Comparison of ENCODE assay signal across 18 cellular contexts in genomic region chr19:9842834-9843625, GRCh38. TPM values are rescaled to one million over a fixed set of nuclear protein-coding genes. Genes with fewer than 3 reads are reported as not detected.
DNase-seq lines count a peak whose midpoint lies in the region; ATAC-seq, FAIRE-seq and TF ChIP-seq lines count a peak whose summit lies in the region.
"Had no signal": no experiment of that assay in that cellular context is flagged by ENCODE, and none has a peak within 500 bp of the region (broad histone marks: within the 10 kb centered on the region; RNA-seq: fewer than 3 reads in every experiment).

No MANE protein-coding gene starts in this region.

- H3K27ac ChIP-seq in K562 (ENCODE audit: extremely low read depth, low read depth, low read length) = no peak overlapping the region
- H3K27ac ChIP-seq in right cardiac atrium (ENCODE audit: low read length) = no peak overlapping the region
- peak overlapping the region; percentile 75 to 76 for H3K27ac ChIP-seq in testis
- H3K27ac ChIP-seq: BLaER1 treated with 17β-estradiol and CSF1 and Interleukin-3, amounts not matched to agents 10 nM and 100 nM; GM23248 had no signal

- CTCF ChIA-PET in K562 (lab: Yijun Ruan, JAX; ENCODE audit: low intra/inter-chr PET ratio) = no interaction called here

- H3K9me1 ChIP-seq in K562 (ENCODE audit: control insufficient read depth, insufficient read depth, low read length) = peaks cover 9% of the 10 kb centered on the region

- TF ChIP-seq EP300 in K562 (IDR thresholded peaks at IDR 0.05; ENCODE audit: low read length) = no peak

- no TSS peak for BruUV-seq in K562 (replicated peaks; lab: Mats Ljungman, UMichigan)

- intact Hi-C loops in left ventricle myocardium superior (cut with micrococcal nuclease) (no loop called here), cardiac septum (cut with DNase I) (no loop called here), K562 (cut with micrococcal nuclease) (no loop called here), right cardiac atrium (cut with DNase I) (no loop called here), testis (cut with DNase I; ENCODE audit: low total_unique reads) (no loop called here)

- TF ChIP-seq POLR2A in K562 (conservative IDR thresholded peaks at IDR 0.05) (no peak), testis (IDR thresholded peaks at IDR 0.05) (no peak)

- H3K9ac ChIP-seq in K562 (ENCODE audit: insufficient read depth in 1 of 2, low read depth in 2 of 2, low read length in 2 of 2) = peak overlapping the region in 1 of 2 experiments; percentile 58; a peak in 1 of 4 replicates
- H3K9ac ChIP-seq: BLaER1 treated with 17β-estradiol and CSF1 and Interleukin-3, amounts not matched to agents 10 nM and 100 nM; GM23248 had no signal

- H3K27me3 ChIP-seq in K562 (ENCODE audit: control insufficient read depth in 2 of 2, insufficient read depth in 2 of 2, low read length in 2 of 2) (no peaks in the 10 kb centered on the region), right cardiac atrium (ENCODE audit: control insufficient read depth, insufficient read depth) (no peaks in the 10 kb centered on the region), testis (no peaks in the 10 kb centered on the region)
- H3K27me3 ChIP-seq: BLaER1 treated with 17β-estradiol and CSF1 and Interleukin-3, amounts not matched to agents 10 nM and 100 nM had no signal

- 91% methylated on average over 9 of the region's 9 CpGs for WGBS in K562 (ENCODE audit: insufficient coverage, low coverage, missing lambda C conversion rate)
- 82% methylated on average over 9 of the region's 9 CpGs for WGBS in right cardiac atrium
- 54 to 60% methylated on average over 8 to 9 of the region's 9 CpGs for WGBS in testis, 2 donors

- H3K4me3 ChIP-seq in K562 (no peak overlapping the region), right cardiac atrium (ENCODE audit: low read length) (no peak overlapping the region), testis (no peak overlapping the region)
- H3K4me3 ChIP-seq: BLaER1 treated with 17β-estradiol and CSF1 and Interleukin-3, amounts not matched to agents 10 nM and 100 nM; GM12878; GM23248 had no signal

- H3K4me1 ChIP-seq in K562 (replicated peaks in 1 of 2; ENCODE audit: control insufficient read depth in 2 of 2, insufficient read depth in 2 of 2, low read length in 2 of 2) (peaks cover 0 to 34% of the 10 kb centered on the region in 2 experiments; a peak in 3 of 5 replicates), right cardiac atrium (ENCODE audit: control insufficient read depth, insufficient read depth, low read length) (no peaks in the 10 kb centered on the region), testis (peaks cover 64% of the 10 kb centered on the region)
- H3K4me1 ChIP-seq: BLaER1 treated with 17β-estradiol and CSF1 and Interleukin-3, amounts not matched to agents 10 nM and 100 nM had no signal

- no peak overlapping the region for H3K4me2 ChIP-seq in K562 (ENCODE audit: insufficient read depth, low read length)
- H3K4me2 ChIP-seq: BLaER1 treated with 17β-estradiol and CSF1 and Interleukin-3, amounts not matched to agents 10 nM and 100 nM had no signal

- TF ChIP-seq CTCF in K562 (IDR thresholded peaks at IDR 0.05 in 2 of 3, conservative IDR thresholded peaks at IDR 0.05 in 1 of 3; ENCODE audit: insufficient read depth in 2 of 3, low read depth in 1 of 3, low read length in 3 of 3) = no peak
- no peak for TF ChIP-seq CTCF in testis (IDR thresholded peaks at IDR 0.05)

- H3K36me3 ChIP-seq in K562 (ENCODE audit: control insufficient read depth, insufficient read depth, low read length) = peaks cover 93% of the 10 kb centered on the region; the same call in 2 of the 3 replicates
- no peaks in the 10 kb centered on the region for H3K36me3 ChIP-seq in testis (ENCODE audit: low read depth, missing control alignments)

- FAIRE-seq in K562 (lab: Jason Lieb, UNC) = no peak
- FAIRE-seq: GM12878, H54, HepG2, HTR-8/SVneo had no signal

- H4K20me1 ChIP-seq in K562 (replicated peaks; ENCODE audit: control insufficient read depth, insufficient read depth, low read length) = 0 out of 2 replicates have a peak, but pooled peaks cover 5% of the 10 kb centered on the region

- DNase-seq in left ventricle myocardium superior (peak; percentile 60), cardiac septum (ENCODE audit: low spot score) (no peak), K562 (ENCODE audit: extremely low read depth in 1 of 4, low spot score in 3 of 4) (no peak), right cardiac atrium (peak in 2 of 3 donors; percentile 58 to 73), testis (peak; percentile 87), glomerular visceral epithelial cell (ENCODE audit: extremely low spot score) (no peak), superior temporal gyrus (ENCODE audit: extremely low spot score) (no peak)
- DNase-seq: ACHN; CD4-positive, CD25-positive, alpha-beta regulatory T cell; DMS53; GM23248 had no signal

- TF ChIP-seq RAD21 in K562 (CRISPR knock-in tag; conservative IDR thresholded peaks at IDR 0.05 in 1 of 2, IDR thresholded peaks at IDR 0.05 in 1 of 2) = no peak

- H3K79me2 ChIP-seq in K562 (ENCODE audit: control insufficient read depth, insufficient read depth, low read length) = no peaks in the 10 kb centered on the region; the same call in 2 of the 3 replicates

- in situ Hi-C loops in K562 (cut with MboI) = no loop called here

- POLR2A ChIA-PET in K562 (lab: Yijun Ruan, JAX) = interaction anchor here (0.7 kb wide), 1 partner anchor 37 kb away, joined by 3 read pairs; no protein-coding TSS in a partner anchor

- H3K9me3 ChIP-seq in K562 (replicated peaks; ENCODE audit: control insufficient read depth, insufficient read depth, low read depth, low read length) = no peaks in the 10 kb centered on the region
- H3K9me3 ChIP-seq in right cardiac atrium (ENCODE audit: control insufficient read depth, low read length) = no peaks in the 10 kb centered on the region
- no peaks in the 10 kb centered on the region for H3K9me3 ChIP-seq in testis

- H2AFZ ChIP-seq in K562 (ENCODE audit: low read depth, low read length) = no peak overlapping the region
- H2AFZ ChIP-seq: GM23248 had no signal

- ATAC-seq in left ventricle myocardium superior (peak; percentile 26), K562 (no peak), right cardiac atrium (peak in 1 of 2 donors; percentile 14), GM18858 (IDR thresholded peaks at IDR 0.05; ENCODE audit: unreplicated experiment) (no peak)
- ATAC-seq: GM12878, HCT116, HepG2 had no signal

RNA-seq across cellular contexts. Expression of gene PIN1, which starts 7.9 kb away (rescaled TPM):
- total RNA-seq in left ventricle myocardium superior (92.8 TPM), cardiac septum (93.5 TPM), K562 (2014; rRNA removed) (178 and 240 TPM in 2 replicates), K562 (2014; rRNA removed; fragmentation: Illumina TruSeq; extraction: Trizol) (16.7 and 24.2 TPM in 2 replicates), K562 (2015; rRNA removed; fragmentation: Illumina TruSeq; extraction: Trizol) (55.8 and 60.9 TPM in 2 replicates), K562 (2021) (97.6 and 104 TPM in 2 replicates), right cardiac atrium (10 to 100 TPM; 81.9 to 98.2 (median 90.2) TPM), testis (100 to 1,000 TPM; 228 to 232 TPM)
- 28.9 and 74.2 TPM in 2 replicates for total RNA-seq in K562 (2011; cell fraction: chromatin; rRNA removed; ENCODE audit: low replicate concordance)
- 53.7 and 55.2 TPM in 2 replicates for total RNA-seq in K562 (2011; cell fraction: nucleolus; rRNA removed)
- 39.3 and 42.7 TPM in 2 replicates for total RNA-seq in K562 (2011; cell fraction: nucleoplasm; rRNA removed)
- polyA plus RNA-seq in K562 (2011; rRNA removed) (42.5 and 48.1 TPM in 2 replicates), K562 (2014; fragmentation: Illumina TruSeq; extraction: Trizol) (19.6 and 58.2 TPM in 2 replicates), K562 (2014; fragmentation: Nextera tagmentation; extraction: Ambion mirVana) (1 to 10 TPM; 1.6 to 4.1 TPM), K562 (2014; rRNA removed) (131 and 180 TPM in 2 replicates), right cardiac atrium (113 TPM), testis (ENCODE audit: insufficient read depth, low read depth, low replicate concordance) (209 TPM)
- polyA plus RNA-seq in K562 (2011; cell fraction: cytosol; rRNA removed) = 72.1 and 158 TPM in 2 replicates
- 44.6 and 79.3 TPM in 2 replicates for polyA plus RNA-seq in K562 (2011; cell fraction: nucleus; rRNA removed)
- 74.0 and 77.2 TPM in 2 replicates for polyA plus RNA-seq in K562 (2012)
- 6.7 and 10.2 TPM in 2 replicates for polyA minus RNA-seq in K562 (2011; rRNA and poly(A)+ RNA removed)
- polyA minus RNA-seq in K562 (2011; cell fraction: cytosol; rRNA and poly(A)+ RNA removed) = 21.9 and 23.9 TPM in 2 replicates
- 14.3 and 14.9 TPM in 2 replicates for polyA minus RNA-seq in K562 (2011; cell fraction: nucleus; rRNA and poly(A)+ RNA removed)

RNA-seq across cellular contexts. Expression of gene UBL5, which starts 15.3 kb away (rescaled TPM):
- total RNA-seq in left ventricle myocardium superior = 580 TPM
- total RNA-seq in cardiac septum = 422 TPM
- total RNA-seq in K562 (2011; cell fraction: chromatin; rRNA removed; ENCODE audit: low replicate concordance) = 39.7 and 67.9 TPM in 2 replicates
- 97.9 and 112 TPM in 2 replicates for total RNA-seq in K562 (2011; cell fraction: nucleolus; rRNA removed)
- 87.5 and 111 TPM in 2 replicates for total RNA-seq in K562 (2011; cell fraction: nucleoplasm; rRNA removed)
- total RNA-seq in K562 (2014; rRNA removed) = 424 and 564 TPM in 2 replicates
- 465 and 492 TPM in 2 replicates for total RNA-seq in K562 (2014; rRNA removed; fragmentation: Illumina TruSeq; extraction: Trizol)
- 383 and 410 TPM in 2 replicates for total RNA-seq in K562 (2015; rRNA removed; fragmentation: Illumina TruSeq; extraction: Trizol)
- total RNA-seq in K562 (2021) = 489 and 520 TPM in 2 replicates
- 833 and 989 TPM in 2 replicates for polyA plus RNA-seq in K562 (2011; rRNA removed)
- polyA plus RNA-seq in K562 (2011; cell fraction: cytosol; rRNA removed) = 727 and 1,456 TPM in 2 replicates
- 352 and 598 TPM in 2 replicates for polyA plus RNA-seq in K562 (2011; cell fraction: nucleus; rRNA removed)
- polyA plus RNA-seq in K562 (2012) = 383 and 1,143 TPM in 2 replicates
- polyA plus RNA-seq in K562 (2014; fragmentation: Illumina TruSeq; extraction: Trizol) = 602 and 613 TPM in 2 replicates
- polyA plus RNA-seq in K562 (2014; fragmentation: Nextera tagmentation; extraction: Ambion mirVana) = 1,000 to 10,000 TPM in 1 of 2 experiments, 100 to 1,000 TPM in 1; 995 to 1,140 TPM
- polyA plus RNA-seq in K562 (2014; rRNA removed) = 1,210 and 1,266 TPM in 2 replicates
- 303 and 304 TPM in 2 replicates for polyA minus RNA-seq in K562 (2011; rRNA and poly(A)+ RNA removed)
- polyA minus RNA-seq in K562 (2011; cell fraction: cytosol; rRNA and poly(A)+ RNA removed) = 86.1 and 91.4 TPM in 2 replicates
- 33.3 and 49.1 TPM in 2 replicates for polyA minus RNA-seq in K562 (2011; cell fraction: nucleus; rRNA and poly(A)+ RNA removed)
- 100 to 1,000 TPM; 439 to 544 (median 471) TPM for total RNA-seq in right cardiac atrium
- polyA plus RNA-seq in right cardiac atrium = 1,516 TPM
- total RNA-seq in testis = 100 to 1,000 TPM; 418 to 540 TPM
- polyA plus RNA-seq in testis (ENCODE audit: insufficient read depth, low read depth, low replicate concordance) = 491 TPM

RNA-seq across cellular contexts. Expression of gene FBXL12, which starts 24.2 kb away (rescaled TPM):
- total RNA-seq in left ventricle myocardium superior = 11.2 TPM
- 17.0 TPM for total RNA-seq in cardiac septum
- 51.6 and 99.0 TPM in 2 replicates for total RNA-seq in K562 (2011; cell fraction: chromatin; rRNA removed; ENCODE audit: low replicate concordance)
- 82.6 and 111 TPM in 2 replicates for total RNA-seq in K562 (2011; cell fraction: nucleolus; rRNA removed)
- total RNA-seq in K562 (2011; cell fraction: nucleoplasm; rRNA removed) = 71.9 and 76.0 TPM in 2 replicates
- total RNA-seq in K562 (2014; rRNA removed) = 28.4 and 36.6 TPM in 2 replicates
- 11.8 and 12.8 TPM in 2 replicates for total RNA-seq in K562 (2014; rRNA removed; fragmentation: Illumina TruSeq; extraction: Trizol)
- 20.0 and 20.1 TPM in 2 replicates for total RNA-seq in K562 (2015; rRNA removed; fragmentation: Illumina TruSeq; extraction: Trizol)
- total RNA-seq in K562 (2021) = 37.1 and 37.7 TPM in 2 replicates
- 27.1 and 34.2 TPM in 2 replicates for polyA plus RNA-seq in K562 (2011; rRNA removed)
- polyA plus RNA-seq in K562 (2011; cell fraction: cytosol; rRNA removed) = 35.0 and 92.1 TPM in 2 replicates
- polyA plus RNA-seq in K562 (2011; cell fraction: nucleus; rRNA removed) = 50.1 and 90.2 TPM in 2 replicates
- polyA plus RNA-seq in K562 (2012) = 28.2 and 35.5 TPM in 2 replicates
- polyA plus RNA-seq in K562 (2014; fragmentation: Illumina TruSeq; extraction: Trizol) = 26.5 and 37.4 TPM in 2 replicates
- 1 to 10 TPM; 2.7 to 3.9 TPM for polyA plus RNA-seq in K562 (2014; fragmentation: Nextera tagmentation; extraction: Ambion mirVana)
- polyA plus RNA-seq in K562 (2014; rRNA removed) = 39.8 and 40.5 TPM in 2 replicates
- polyA minus RNA-seq in K562 (2011; rRNA and poly(A)+ RNA removed) = 9.5 and 11.8 TPM in 2 replicates
- 18.6 and 19.3 TPM in 2 replicates for polyA minus RNA-seq in K562 (2011; cell fraction: cytosol; rRNA and poly(A)+ RNA removed)
- 32.0 and 33.4 TPM in 2 replicates for polyA minus RNA-seq in K562 (2011; cell fraction: nucleus; rRNA and poly(A)+ RNA removed)
- total RNA-seq in right cardiac atrium = 10 to 100 TPM; 12.2 to 14.5 (median 13.8) TPM
- polyA plus RNA-seq in right cardiac atrium = 13.9 TPM
- total RNA-seq in testis = 10 to 100 TPM; 38.7 to 42.6 TPM
- 24.7 TPM for polyA plus RNA-seq in testis (ENCODE audit: insufficient read depth, low read depth, low replicate concordance)

Comparison
In these comparisons a context has a peak if more than half of its experiments do, and no peak if none do; other contexts are left out.
1. DNase-seq: peak in left ventricle myocardium superior (single experiment), right cardiac atrium (2 of 3) and testis (single experiment); none in cardiac septum (single experiment), K562 (0 of 4), glomerular visceral epithelial cell (single experiment) and superior temporal gyrus (single experiment).
2. H3K27ac ChIP-seq: peak in testis (2 of 2); none in K562 (single experiment) and right cardiac atrium (single experiment).